19 cellular contexts compared by ENCODE assay signal in genomic region chrX:54076903-54077302, GRCh38. TPM values are rescaled to one million over a fixed set of nuclear protein-coding genes. Genes with fewer than 3 reads are reported as not detected.
DNase-seq lines count a peak whose midpoint lies in the region; ATAC-seq, FAIRE-seq and TF ChIP-seq lines count a peak whose summit lies in the region.
"Had no signal": no experiment of that assay in that cellular context is flagged by ENCODE, and none has a peak within 500 bp of the region (broad histone marks: within the 10 kb centered on the region; RNA-seq: fewer than 3 reads in every experiment).

No MANE protein-coding gene starts in this region.

- peaks cover 2% of the 10 kb centered on the region for H3K36me3 Mint-ChIP-seq in T-helper 17 cell (ENCODE audit: low read depth)

- H3K27me3 ChIP-seq in suprapubic skin, result no peaks in the 10 kb centered on the region
- H3K27me3 ChIP-seq: heart right ventricle, upper lobe of left lung had no signal

- H3K4me1 Mint-ChIP-seq in T-helper 17 cell, result no peaks in the 10 kb centered on the region
- H3K4me1 Mint-ChIP-seq: stimulated activated effector memory CD8-positive, alpha-beta T cell treated with anti-CD3 and anti-CD28 coated beads, Interleukin-12 subunit alpha, Interleukin-12 subunit beta, amount 100 ng/mL, for 72 hours had no signal

- no peak overlapping the region for H3K27ac Mint-ChIP-seq in T-helper 17 cell
- H3K27ac Mint-ChIP-seq: stimulated activated effector memory CD8-positive, alpha-beta T cell treated with anti-CD3 and anti-CD28 coated beads, Interleukin-12 subunit alpha, Interleukin-12 subunit beta, amount 100 ng/mL, for 72 hours had no signal

- no peaks in the 10 kb centered on the region for H3K27me3 Mint-ChIP-seq in T-helper 17 cell

- TF ChIP-seq EP300 in suprapubic skin (IDR thresholded peaks at IDR 0.05), result no peak

- H3K4me1 ChIP-seq in suprapubic skin, result no peaks in the 10 kb centered on the region
- H3K4me1 ChIP-seq: BLaER1, heart right ventricle, upper lobe of left lung had no signal

- no peak overlapping the region for H3K4me3 ChIP-seq in fibroblast of villous mesenchyme (ENCODE audit: low read depth, low read length)
- no peak overlapping the region for H3K4me3 ChIP-seq in suprapubic skin
- H3K4me3 ChIP-seq: BLaER1, heart right ventricle, upper lobe of left lung had no signal

- TF ChIP-seq CTCF in fibroblast of villous mesenchyme (IDR thresholded peaks at IDR 0.05; ENCODE audit: insufficient read depth, low read depth, low read length) (no peak), suprapubic skin (IDR thresholded peaks at IDR 0.05) (no peak)

- no peak for FAIRE-seq in HTR-8/SVneo (lab: Jason Lieb, UNC)

- H3K4me3 Mint-ChIP-seq in T-helper 17 cell, result no peak overlapping the region
- H3K4me3 Mint-ChIP-seq: stimulated activated effector memory CD8-positive, alpha-beta T cell treated with anti-CD3 and anti-CD28 coated beads, Interleukin-12 subunit alpha, Interleukin-12 subunit beta, amount 100 ng/mL, for 72 hours had no signal

- H3K27ac ChIP-seq in suprapubic skin, result no peak overlapping the region
- H3K27ac ChIP-seq: BLaER1, heart right ventricle, KMS-11, upper lobe of left lung had no signal

- no peak for TF ChIP-seq POLR2A in suprapubic skin (IDR thresholded peaks at IDR 0.05)

- peak; percentile 14 for DNase-seq in AG20443 (ENCODE audit: low spot score)
- peak; percentile 31 for DNase-seq in HTR-8/SVneo (ENCODE audit: insufficient read length, low spot score)
- DNase-seq in amniotic epithelial cell (ENCODE audit: low read depth), result peak; percentile 65
- peak; percentile 55 for DNase-seq in fibroblast of villous mesenchyme (ENCODE audit: low read depth)
- DNase-seq in T-helper 17 cell, result no peak
- DNase-seq in suprapubic skin (ENCODE audit: low spot score in 2 of 2), result no peak
- DNase-seq in islet precursor cell, result no peak
- DNase-seq: activated naive CD4-positive, alpha-beta T cell treated with Interleukin-2 at 50 U/mL for 16 hours; DMS153; H7; heart right ventricle; left cardiac atrium; NCI-H187; NCI-H524 treated with DMSO at 0.1 percent for 48 hours; upper lobe of left lung had no signal

- H3K9me3 ChIP-seq in T-helper 17 cell (ENCODE audit: control insufficient read depth, low read length, poor library complexity, severe bottlenecking) (no peaks in the 10 kb centered on the region), suprapubic skin (no peaks in the 10 kb centered on the region)
- H3K9me3 ChIP-seq: BLaER1, heart right ventricle, upper lobe of left lung had no signal

- WGBS in suprapubic skin, result 83% methylated on average over 2 of the region's 2 CpGs

- ATAC-seq in T-helper 17 cell (no peak), HG03457 (IDR thresholded peaks at IDR 0.05; ENCODE audit: unreplicated experiment) (no peak)
- ATAC-seq: heart right ventricle; left cardiac atrium; stimulated activated effector memory CD8-positive, alpha-beta T cell treated with anti-CD3 and anti-CD28 coated beads, Interleukin-12 subunit alpha, Interleukin-12 subunit beta, amount 100 ng/mL, for 72 hours had no signal

- peaks cover 14% of the 10 kb centered on the region for H3K36me3 ChIP-seq in suprapubic skin

RNA-seq across cellular contexts. Expression of gene PHF8, which starts 32.6 kb away (rescaled TPM):
- total RNA-seq in fibroblast of villous mesenchyme (22.9 and 25.0 TPM in 2 replicates), T-helper 17 cell (10 to 100 TPM; 48.6 to 51.5 TPM), suprapubic skin (10 to 100 TPM; 17.5 to 72.2 (median 25.4) TPM)

Comparison
In these comparisons a context has a peak if more than half of its experiments do, and no peak if none do; other contexts are left out.
1. DNase-seq: peak in AG20443 (single experiment), HTR-8/SVneo (single experiment), amniotic epithelial cell (single experiment) and fibroblast of villous mesenchyme (single experiment); none in T-helper 17 cell (0 of 3), suprapubic skin (0 of 2) and islet precursor cell (single experiment).